ENCODE assay signal across 16 cellular contexts in the genomic region with DNA sequence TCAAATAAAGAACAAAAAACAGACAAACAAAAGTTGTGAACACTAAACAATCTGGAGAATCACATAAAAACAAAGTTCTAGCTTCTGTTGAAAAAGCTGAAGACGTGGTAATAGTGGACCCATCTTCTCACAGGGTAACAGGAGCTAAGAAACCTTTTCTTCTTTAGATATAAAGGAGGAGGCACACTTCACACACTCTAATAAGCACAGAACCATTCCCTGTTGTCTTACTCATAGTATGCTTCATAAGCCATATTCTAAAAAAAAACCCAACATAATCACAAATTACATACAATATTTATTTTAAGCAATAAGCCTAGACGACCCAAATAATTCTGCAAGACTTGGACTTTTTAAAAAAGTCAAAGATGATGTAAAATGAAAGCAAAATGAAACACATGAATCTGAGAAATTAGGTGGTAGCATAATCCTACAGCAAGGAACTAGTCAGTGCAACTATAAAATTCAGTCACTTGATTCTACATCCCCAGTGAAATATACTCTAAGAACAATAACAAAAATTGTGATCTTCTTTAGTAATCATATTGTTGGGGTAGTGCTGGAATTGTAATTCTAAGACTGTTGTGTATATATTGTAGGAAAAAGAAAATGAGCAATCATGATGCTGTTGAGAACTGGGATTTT.
"Had no signal": no experiment of that assay in that cellular context is flagged by ENCODE, and none has a peak within 500 bp of the region (broad histone marks: within the 10 kb centered on the region; RNA-seq: fewer than 3 reads in every experiment).

No MANE protein-coding gene starts in this region.

- H3K27me3 Mint-ChIP-seq: stimulated activated naive CD8-positive, alpha-beta T cell treated with anti-CD3 and anti-CD28 coated beads, Interleukin-15, Interleukin-2, amounts not matched to agents 100 ng/mL and 50 ng/mL, for 24 hours had no signal

- H3K27ac ChIP-seq: left ventricle myocardium inferior, prostate gland, right atrium auricular region, tibial nerve had no signal

- DNase-seq: activated CD4-positive, alpha-beta T cell treated with anti-CD3 and anti-CD28 coated beads for 48 hours; activated CD8-positive, alpha-beta memory T cell treated with anti-CD3 and anti-CD28 coated beads for 24 hours; activated CD8-positive, alpha-beta memory T cell treated with anti-CD3 and anti-CD28 coated beads, Interleukin-2, amount 50 U/mL, for 48 hours; activated naive CD4-positive, alpha-beta T cell; aorta; cortex of kidney; erythroblast; kidney; left ventricle myocardium inferior; midbrain; stimulated activated CD4-positive, alpha-beta T cell treated with anti-CD3 and anti-CD28 coated beads, Interleukin-2, amount 100 ng/mL, for 24 hours; SW 1271 had no signal

- H3K36me3 ChIP-seq: prostate gland, right atrium auricular region had no signal

- H3K27ac Mint-ChIP-seq: stimulated activated naive CD8-positive, alpha-beta T cell treated with anti-CD3 and anti-CD28 coated beads, Interleukin-15, Interleukin-2, amounts not matched to agents 100 ng/mL and 50 ng/mL, for 24 hours had no signal

- H3K4me3 Mint-ChIP-seq: stimulated activated naive CD8-positive, alpha-beta T cell treated with anti-CD3 and anti-CD28 coated beads, Interleukin-15, Interleukin-2, amounts not matched to agents 100 ng/mL and 50 ng/mL, for 24 hours had no signal

- H3K9me3 ChIP-seq: prostate gland, right atrium auricular region had no signal

- H3K27me3 ChIP-seq: right atrium auricular region, tibial nerve had no signal

- H3K4me1 ChIP-seq: left ventricle myocardium inferior, prostate gland, right atrium auricular region, tibial nerve had no signal

- H3K4me3 ChIP-seq: left ventricle myocardium inferior, prostate gland, right atrium auricular region, tibial nerve had no signal
